Comparison of ENCODE assay signal across 8 cellular contexts in the genomic region with DNA sequence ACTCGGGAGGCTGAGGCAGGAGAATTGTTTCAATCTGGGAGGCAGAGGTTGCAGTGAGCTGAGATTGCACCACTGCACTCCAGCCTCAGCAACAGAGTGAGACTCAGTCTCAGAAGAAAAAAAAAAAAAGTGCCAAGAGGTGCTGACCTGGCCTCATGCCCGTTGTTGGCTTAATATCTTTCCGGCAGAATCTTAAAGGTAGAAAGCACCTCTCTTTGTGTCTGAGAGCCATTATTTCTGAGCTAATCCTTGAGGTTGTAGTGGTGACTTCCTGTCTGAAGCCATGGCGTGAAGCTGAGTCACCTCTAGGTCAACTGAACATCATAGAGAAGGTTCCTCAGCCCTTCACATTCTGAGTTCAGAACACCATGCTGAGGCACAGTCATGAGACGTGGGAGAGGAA.
DNase-seq lines count a peak whose midpoint lies in the region; ATAC-seq and TF ChIP-seq lines count a peak whose summit lies in the region.

No MANE protein-coding gene starts in this region.

- H3K4me3 ChIP-seq in GM12865 (ENCODE audit: low read depth, low read length), result no peak overlapping the region
- H3K4me3 ChIP-seq in RWPE2 (ENCODE audit: severe bottlenecking), result no peak overlapping the region
- H3K4me3 ChIP-seq in right cardiac atrium (ENCODE audit: low read length), result no peak overlapping the region

- H3K36me3 ChIP-seq in RWPE2 (ENCODE audit: low read depth), result peaks cover 60% of the 10 kb centered on the region

- H3K27me3 ChIP-seq in RWPE2 (ENCODE audit: insufficient read depth, poor library complexity, severe bottlenecking), result no peaks in the 10 kb centered on the region
- H3K27me3 ChIP-seq in right cardiac atrium (ENCODE audit: control insufficient read depth, insufficient read depth), result no peaks in the 10 kb centered on the region

- no peaks in the 10 kb centered on the region for H3K9me3 ChIP-seq in RWPE2 (ENCODE audit: severe bottlenecking)
- H3K9me3 ChIP-seq in right cardiac atrium (ENCODE audit: control insufficient read depth, low read length), result no peaks in the 10 kb centered on the region

- H3K4me1 ChIP-seq in RWPE2 (ENCODE audit: insufficient read depth, poor library complexity, severe bottlenecking), result peaks cover 6% of the 10 kb centered on the region
- peaks cover 10% of the 10 kb centered on the region for H3K4me1 ChIP-seq in right cardiac atrium (ENCODE audit: control insufficient read depth, insufficient read depth, low read length)

- intact Hi-C loops in right cardiac atrium (cut with DNase I), result no loop called here

- ATAC-seq in HG02798 (IDR thresholded peaks at IDR 0.05; ENCODE audit: poor library complexity, unreplicated experiment), result peak; percentile 51
- peak; percentile 75 for ATAC-seq in RWPE2 (ENCODE audit: low read depth)
- peak in 1 of 2 donors; percentile 59 for ATAC-seq in right cardiac atrium
- no peak for ATAC-seq in GM19035 (IDR thresholded peaks at IDR 0.05; ENCODE audit: unreplicated experiment)

- DNase-seq in GM12865 (ENCODE audit: low read depth) (peak; percentile 11), RWPE2 (ENCODE audit: low spot score) (no peak), right cardiac atrium (no peak), hypothalamus (lab: John Stamatoyannopoulos, UW) (no peak), islet precursor cell (no peak)
- DNase-seq in stimulated activated CD4-positive, alpha-beta T cell treated with anti-CD3 and anti-CD28 coated beads, Interleukin-4, amount 100 ng/mL, for 4 hours, result no peak

- 62% methylated on average over 5 of the region's 5 CpGs for WGBS in right cardiac atrium

- H3K27ac ChIP-seq in RWPE2 (ENCODE audit: poor library complexity, severe bottlenecking) (peak overlapping the region; percentile 40), right cardiac atrium (ENCODE audit: low read length) (peak overlapping the region; percentile 51)

- TF ChIP-seq CTCF in GM12865 (IDR thresholded peaks at IDR 0.05; ENCODE audit: insufficient read depth, low read depth, low read length, missing control alignments) (no peak), RWPE2 (IDR thresholded peaks at IDR 0.05; ENCODE audit: poor library complexity, severe bottlenecking) (no peak)
